In genomic region chr9:98215821-98216220, GRCh38 we compare ENCODE assay signal across 10 cellular contexts. TPM values are rescaled to one million over a fixed set of nuclear protein-coding genes. Genes with fewer than 3 reads are reported as not detected.
DNase-seq lines count a peak whose midpoint lies in the region; ATAC-seq and TF ChIP-seq lines count a peak whose summit lies in the region.
"Had no signal": no experiment of that assay in that cellular context is flagged by ENCODE, and none has a peak within 500 bp of the region (broad histone marks: within the 10 kb centered on the region; RNA-seq: fewer than 3 reads in every experiment).

No MANE protein-coding gene starts in this region.

- no peak for TF ChIP-seq EP300 in sigmoid colon (IDR thresholded peaks at IDR 0.05)

- WGBS in spleen, 5 donors, result 85 to 91% (median 90%) methylated on average over 9 of the region's 9 CpGs
- 61 to 86% methylated on average over 9 of the region's 9 CpGs for WGBS in sigmoid colon, 2 donors

- H3K27me3 Mint-ChIP-seq in activated T-cell treated with anti-CD3 and anti-CD28 coated beads, Interleukin-2, amount 50 U/mL, for 4 hours (ENCODE audit: low read depth), result no peaks in the 10 kb centered on the region

- TF ChIP-seq CTCF in epithelial cell of esophagus (IDR thresholded peaks at IDR 0.05; ENCODE audit: insufficient read depth, low read depth, low read length, missing control alignments) (peak; percentile 49), spleen (IDR thresholded peaks at IDR 0.05 in 8 of 11, conservative IDR thresholded peaks at IDR 0.05 in 3 of 11) (peak in 7 of 11 experiments; percentile 15 to 46 (median 28)), sigmoid colon (IDR thresholded peaks at IDR 0.05) (no peak)

- no peaks in the 10 kb centered on the region for H3K9me3 ChIP-seq in spleen
- no peaks in the 10 kb centered on the region for H3K9me3 ChIP-seq in sigmoid colon

- H3K4me1 ChIP-seq in spleen (no peaks in the 10 kb centered on the region), sigmoid colon (no peaks in the 10 kb centered on the region)

- H3K36me3 Mint-ChIP-seq in activated T-cell treated with anti-CD3 and anti-CD28 coated beads, Interleukin-2, amount 50 U/mL, for 4 hours (ENCODE audit: insufficient read depth), result peaks cover 18% of the 10 kb centered on the region

- H3K27ac ChIP-seq in spleen (no peak overlapping the region), sigmoid colon (peak overlapping the region in 1 of 4 donors; percentile 67)
- H3K27ac ChIP-seq: SK-N-MC had no signal

- H3K4me3 ChIP-seq in epithelial cell of esophagus (ENCODE audit: low read length), result no peak overlapping the region
- H3K4me3 ChIP-seq in spleen, result no peak overlapping the region
- no peak overlapping the region for H3K4me3 ChIP-seq in sigmoid colon
- H3K4me3 ChIP-seq: SK-N-MC had no signal

- H3K9me3 Mint-ChIP-seq in activated T-cell treated with anti-CD3 and anti-CD28 coated beads, Interleukin-2, amount 50 U/mL, for 4 hours, result no peaks in the 10 kb centered on the region

- intact Hi-C loops in spleen (cut with DNase I; ENCODE audit: low total_unique reads) (no loop called here), sigmoid colon (cut with DNase I) (no loop called here)

- no peaks in the 10 kb centered on the region for H3K4me1 Mint-ChIP-seq in activated T-cell treated with anti-CD3 and anti-CD28 coated beads, Interleukin-2, amount 50 U/mL, for 4 hours (ENCODE audit: low read depth)

- H3K27me3 ChIP-seq in spleen (replicated peaks in 1 of 7) (no peaks in the 10 kb centered on the region), sigmoid colon (no peaks in the 10 kb centered on the region)

- TF ChIP-seq POLR2A in spleen (IDR thresholded peaks at IDR 0.05) (no peak), sigmoid colon (IDR thresholded peaks at IDR 0.05) (no peak)

- H3K36me3 ChIP-seq in spleen, result peaks cover 0 to 98% (median 33%) of the 10 kb centered on the region in 6 donors
- H3K36me3 ChIP-seq in sigmoid colon, result peaks cover 0 to 29% (median 10%) of the 10 kb centered on the region in 4 donors

- peak; percentile 3 for DNase-seq in activated T-cell treated with anti-CD3 and anti-CD28 coated beads for 1 hour (ENCODE audit: low read depth)
- no peak for DNase-seq in activated T-cell treated with anti-CD3 and anti-CD28 coated beads, Interleukin-2, amount 50 U/mL, for 4 hours
- DNase-seq in OCI-M1 (lab: John Stamatoyannopoulos, UW), result peak; percentile 45
- DNase-seq in epithelial cell of esophagus (ENCODE audit: low read depth), result no peak
- DNase-seq in spleen, result peak; percentile 53
- DNase-seq in sigmoid colon, result no peak
- no peak for DNase-seq in stimulated activated CD4-positive, alpha-beta T cell treated with anti-CD3 and anti-CD28 coated beads, Interleukin-15, amount 100 ng/mL, for 24 hours
- DNase-seq: caudate nucleus had no signal

- H3K4me3 Mint-ChIP-seq in activated T-cell treated with anti-CD3 and anti-CD28 coated beads, Interleukin-2, amount 50 U/mL, for 4 hours, result no peak overlapping the region

- no peak for ATAC-seq in activated T-cell treated with anti-CD3 and anti-CD28 coated beads, Interleukin-2, amount 50 U/mL, for 4 hours
- ATAC-seq in GM21576 (IDR thresholded peaks at IDR 0.05; ENCODE audit: unreplicated experiment), result no peak

RNA-seq across cellular contexts. Expression of gene CORO2A, which starts 23.4 kb away (rescaled TPM):
- 1 to 10 TPM; 1.6 to 2.1 (median 1.7) TPM for total RNA-seq in activated T-cell treated with anti-CD3 and anti-CD28 coated beads, Interleukin-2, amount 50 U/mL, for 4 hours
- total RNA-seq in spleen (10 to 100 TPM in 1 of 7 donors, 1 to 10 TPM in 6; 5.1 to 11.0 (median 6.8) TPM), sigmoid colon (1 to 10 TPM; 1.2 to 1.8 (median 1.4) TPM)
- polyA plus RNA-seq in spleen (1 to 10 TPM; 1.3 to 2.2 (median 1.7) TPM), sigmoid colon (10 to 100 TPM; 16.8 to 39.6 (median 33.3) TPM)

RNA-seq across cellular contexts. Expression of gene TBC1D2, which starts 39.6 kb away (rescaled TPM):
- total RNA-seq in activated T-cell treated with anti-CD3 and anti-CD28 coated beads, Interleukin-2, amount 50 U/mL, for 4 hours, result 1 to 10 TPM; 1.7 to 2.8 (median 1.9) TPM
- total RNA-seq in spleen (10 to 100 TPM; 10.7 to 27.2 (median 13.0) TPM), sigmoid colon (10 to 100 TPM in 1 of 4 donors, 1 to 10 TPM in 3; 4.8 to 13.8 (median 5.3) TPM)
- polyA plus RNA-seq in spleen (1 to 10 TPM; 2.7 to 8.0 (median 5.7) TPM), sigmoid colon (10 to 100 TPM; 13.3 to 23.8 (median 15.0) TPM)

Comparison
In these comparisons a context has a peak if more than half of its experiments do, and no peak if none do; other contexts are left out.
1. DNase-seq: peak in activated T-cell treated with anti-CD3 and anti-CD28 coated beads for 1 hour (single experiment), OCI-M1 (single experiment) and spleen (single experiment); none in activated T-cell treated with anti-CD3 and anti-CD28 coated beads, Interleukin-2, amount 50 U/mL, for 4 hours (single experiment), epithelial cell of esophagus (single experiment), sigmoid colon (single experiment) and stimulated activated CD4-positive, alpha-beta T cell treated with anti-CD3 and anti-CD28 coated beads, Interleukin-15, amount 100 ng/mL, for 24 hours (single experiment).
2. CTCF ChIP-seq: peak in epithelial cell of esophagus (single experiment) and spleen (7 of 11); none in sigmoid colon (0 of 4).